In the genomic region with DNA sequence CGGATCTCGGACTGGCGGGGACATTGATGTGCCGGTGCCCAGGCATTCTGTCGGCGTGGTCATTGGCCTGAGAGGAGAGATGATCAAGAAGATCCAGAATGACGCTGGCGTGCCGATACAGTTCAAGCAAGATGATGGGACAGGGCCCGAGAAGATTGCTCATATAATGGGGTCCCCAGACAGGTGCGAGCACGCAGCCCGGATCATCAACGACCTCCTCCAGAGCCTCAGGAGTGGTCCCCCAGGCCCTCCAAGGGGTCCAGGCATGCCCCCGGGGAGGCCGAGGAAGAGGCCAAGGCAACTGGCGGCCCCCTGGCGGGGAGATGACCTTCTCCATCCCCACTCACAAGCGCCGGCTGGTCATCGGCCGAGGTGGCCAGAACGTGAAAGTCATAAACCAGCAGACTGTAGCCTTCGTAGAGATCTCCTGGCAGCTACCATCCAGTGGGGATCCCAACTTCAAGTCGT, we compare ENCODE assay signal across 29 cellular contexts.
"Had no signal": no experiment of that assay in that cellular context is flagged by ENCODE, and none has a peak within 500 bp of the region (broad histone marks: within the 10 kb centered on the region; RNA-seq: fewer than 3 reads in every experiment).

No MANE protein-coding gene starts in this region.

- H3K4me3 ChIP-seq: MG63, PC-9 had no signal

- DNase-seq: activated CD4-positive, alpha-beta memory T cell treated with anti-CD3 and anti-CD28 coated beads for 36 hours; activated CD4-positive, alpha-beta T cell treated with anti-CD3 and anti-CD28 coated beads, Interleukin-2, amount 10 ng/mL, durations not matched to agents 7 days and 5 days; activated CD4-positive, CD25-positive, alpha-beta regulatory T cell; activated CD8-positive, alpha-beta memory T cell treated with anti-CD3 and anti-CD28 coated beads, Interleukin-2, amount 50 U/mL, for 4 hours; activated effector memory CD4-positive, alpha-beta T cell treated with Interleukin-2 at 50 U/mL for 16 hours; activated naive CD4-positive, alpha-beta T cell treated with anti-CD3 and anti-CD28 coated beads, Interleukin-2, amount 10 ng/mL, durations not matched to agents 7 days and 5 days; activated naive CD8-positive, alpha-beta T cell treated with anti-CD3 and anti-CD28 coated beads, Interleukin-2, amount 50 U/mL, for 24 hours; activated T-cell treated with anti-CD3 and anti-CD28 coated beads for 4 hours; activated T-cell treated with anti-CD3 and anti-CD28 coated beads, Interleukin-2, amount 50 U/mL, for 48 hours; anterior cingulate cortex; caudate nucleus; Kasumi-1; KG1; MV-4-11; NCI-H1092; NCI-H1436 treated with DMSO at 0.1 percent for 48 hours; NCI-H1694 treated with DMSO at 0.1 percent for 48 hours; NCI-H2029 treated with DMSO at 0.1 percent for 48 hours; NCI-H2107; NCI-H2171; NCI-H510A; NCI-H748 treated with DMSO at 0.1 percent for 48 hours; PC-9; SW 1271; T-helper 1 cell; T-helper 2 cell; T-helper 9 cell had no signal

- H3K27ac ChIP-seq: PC-9, VCaP had no signal

- H3K36me3 ChIP-seq: MG63 had no signal

- H3K27me3 ChIP-seq: MG63 had no signal
